Comparison of ENCODE assay signal across 26 cellular contexts in genomic region chr5:62372600-62372999, GRCh38.
"Had no signal": no experiment of that assay in that cellular context is flagged by ENCODE, and none has a peak within 500 bp of the region (broad histone marks: within the 10 kb centered on the region; RNA-seq: fewer than 3 reads in every experiment).

No MANE protein-coding gene starts in this region.

- DNase-seq: activated CD4-positive, alpha-beta T cell treated with anti-CD3 and anti-CD28 coated beads for 48 hours; activated CD4-positive, alpha-beta T cell treated with anti-CD3 and anti-CD28 coated beads, Interleukin-2, amount 50 U/mL, for 4 hours; activated CD4-positive, CD25-positive, alpha-beta regulatory T cell treated with anti-CD3 and anti-CD28 coated beads, Interleukin-2, amount 50 U/mL, for 72 hours; activated CD8-positive, alpha-beta memory T cell treated with anti-CD3 and anti-CD28 coated beads for 24 hours; activated effector memory CD4-positive, alpha-beta T cell treated with anti-CD3 and anti-CD28 coated beads, Interleukin-2, amount 50 U/mL, for 16 hours; activated naive CD4-positive, alpha-beta T cell treated with anti-CD3 and anti-CD28 coated beads, Interleukin-2, amount 10 ng/mL, durations not matched to agents 7 days and 5 days; amygdala; MG63; NCI-H1105; NCI-H1436; NCI-H1694 treated with DMSO at 0.1 percent for 48 hours; NCI-H2029 treated with DMSO at 0.1 percent for 48 hours; NCI-H345; NCI-H510A; NCI-H69; NK-92 treated with Interleukin-12 subunit alpha and Interleukin-12 subunit beta, amount 100 ng/mL, for 24 hours; OCI-M1; RPMI8226; T-helper 1 cell had no signal

- H3K4me1 Mint-ChIP-seq: activated naive CD4-positive, alpha-beta T cell treated with anti-CD3 and anti-CD28 coated beads, Interleukin-2, amount 10 ng/mL, durations not matched to agents 7 days and 5 days; brain; WTC11 had no signal

- H3K4me3 ChIP-seq: MG63, SK-N-MC had no signal

- H3K9me3 ChIP-seq: MG63 had no signal

- H3K27ac ChIP-seq: SK-N-MC had no signal

- H3K9me3 Mint-ChIP-seq: activated naive CD4-positive, alpha-beta T cell treated with anti-CD3 and anti-CD28 coated beads, Interleukin-2, amount 10 ng/mL, durations not matched to agents 7 days and 5 days; activated T-helper 1 cell treated with anti-CD3 and anti-CD28 coated beads, Interleukin-12 subunit alpha, Interleukin-12 subunit beta, Interleukin-2, Interleukin-4 antibody, amounts not matched to agents 30 ng/mL and 10 ng/mL and 1 ng/mL, durations not matched to agents 14 hours and 24 hours and 36 hours; brain; T-helper 2 cell treated with Interferon-gamma antibody and Interleukin-4, amounts not matched to agents 5 μg/mL and 100 μg/mL, for 36 hours; WTC11 had no signal

- H3K27ac Mint-ChIP-seq: activated naive CD4-positive, alpha-beta T cell treated with anti-CD3 and anti-CD28 coated beads, Interleukin-2, amount 10 ng/mL, durations not matched to agents 7 days and 5 days had no signal

- H3K4me3 Mint-ChIP-seq: activated naive CD4-positive, alpha-beta T cell treated with anti-CD3 and anti-CD28 coated beads, Interleukin-2, amount 10 ng/mL, durations not matched to agents 7 days and 5 days; activated T-helper 1 cell treated with anti-CD3 and anti-CD28 coated beads, Interleukin-12 subunit alpha, Interleukin-12 subunit beta, Interleukin-2, Interleukin-4 antibody, amounts not matched to agents 30 ng/mL and 10 ng/mL and 1 ng/mL, durations not matched to agents 14 hours and 24 hours and 36 hours; brain; T-helper 2 cell treated with Interferon-gamma antibody and Interleukin-4, amounts not matched to agents 5 μg/mL and 100 μg/mL, for 36 hours; WTC11 had no signal

- ATAC-seq: Panc1, Right ventricle myocardium inferior, WTC11 had no signal

- H3K27me3 Mint-ChIP-seq: activated naive CD4-positive, alpha-beta T cell treated with anti-CD3 and anti-CD28 coated beads, Interleukin-2, amount 10 ng/mL, durations not matched to agents 7 days and 5 days; brain had no signal

- H3K27me3 ChIP-seq: MG63 had no signal
